ENCODE assay signal across 1 cellular context in genomic region chr5:131373265-131373664, GRCh38.
TF ChIP-seq lines count a peak whose summit lies in the region.

No MANE protein-coding gene starts in this region.

TF ChIP-seq in K562, 482 proteins besides CTCF, POLR2A, EP300 and RAD21 (continued from another document and continues in another):
- TF ChIP-seq CHD7 (IDR thresholded peaks at IDR 0.05; ENCODE audit: low read depth, low read length) (no peak), RBM39 (optimal IDR thresholded peaks at IDR 0.05; ENCODE audit: low read depth, low read length) (no peak), ZNF507 (tag; conservative IDR thresholded peaks at IDR 0.05) (no peak), MXI1 (IDR thresholded peaks at IDR 0.05; ENCODE audit: low read depth, low read length) (no peak), HDAC1 (IDR thresholded peaks at IDR 0.05) (peak in 1 of 2 experiments; percentile 44; a peak in 2 of 4 replicates), MEIS2 (IDR thresholded peaks at IDR 0.05; ENCODE audit: partially characterized antibody) (no peak), CREM (IDR thresholded peaks at IDR 0.05; ENCODE audit: low read depth) (0 out of 2 replicates have a peak, but pooled peaks have one; percentile 4), DMBX1 (CRISPR knock-in tag; IDR thresholded peaks at IDR 0.05; ENCODE audit: borderline replicate concordance) (peak; percentile 52; the same call in 1 of the 2 replicates), PRMT5 (CRISPR knock-in tag; IDR thresholded peaks at IDR 0.05) (no peak), HDAC3 (IDR thresholded peaks at IDR 0.05; ENCODE audit: borderline replicate concordance, partially characterized antibody) (no peak), EHMT2 (IDR thresholded peaks at IDR 0.05) (peak; percentile 69; the same call in 1 of the 2 replicates), ELF1 (tag; IDR thresholded peaks at IDR 0.05) (no peak), LEF1 (IDR thresholded peaks at IDR 0.05) (no peak; the same call in 1 of the 2 replicates), LARP7 (IDR thresholded peaks at IDR 0.05) (no peak), ELF2 (CRISPR knock-in tag; IDR thresholded peaks at IDR 0.05) (no peak), NEUROD1 (IDR thresholded peaks at IDR 0.05; ENCODE audit: borderline replicate concordance, low read depth, low read length, partially characterized antibody) (peak; percentile 49), ZNF766 (CRISPR knock-in tag; conservative IDR thresholded peaks at IDR 0.05) (no peak), ZNF699 (CRISPR knock-in tag; IDR thresholded peaks at IDR 0.05; ENCODE audit: insufficient replicate concordance) (no peak), ZKSCAN3 (CRISPR knock-in tag; IDR thresholded peaks at IDR 0.05) (no peak), MTA2 (IDR thresholded peaks at IDR 0.05; ENCODE audit: low read depth) (peak; percentile 38; the same call in 1 of the 2 replicates), MAFG (tag; conservative IDR thresholded peaks at IDR 0.05) (no peak), FOXP1 (CRISPR knock-in tag; IDR thresholded peaks at IDR 0.05) (no peak), NCOR1 (IDR thresholded peaks at IDR 0.05) (peak; percentile 78), RCOR1 (IDR thresholded peaks at IDR 0.05; ENCODE audit: borderline replicate concordance in 1 of 2, low read depth in 2 of 2, low read length in 2 of 2) (peak in 1 of 2 experiments; percentile 74; a peak in 3 of 4 replicates), CBFA2T3 (IDR thresholded peaks at IDR 0.05) (peak; percentile 92), TCF3 (CRISPR knock-in tag; IDR thresholded peaks at IDR 0.05) (peak; percentile 93), NFIC (IDR thresholded peaks at IDR 0.05) (peak; percentile 30; the same call in 1 of the 2 replicates), DPF2 (IDR thresholded peaks at IDR 0.05) (peak; percentile 86), JUND (IDR thresholded peaks at IDR 0.05; ENCODE audit: borderline replicate concordance, low read depth, low read length) (peak; percentile 65; the same call in 1 of the 2 replicates), JUND (tag; IDR thresholded peaks at IDR 0.05; ENCODE audit: borderline replicate concordance, low read depth, low read length) (peak; percentile 73; the same call in 1 of the 3 replicates), KDM4B (IDR thresholded peaks at IDR 0.05; ENCODE audit: borderline replicate concordance in 2 of 2, low read depth in 1 of 2) (no peak), PTTG1 (tag; IDR thresholded peaks at IDR 0.05; ENCODE audit: low read depth) (no peak), SRSF1 (IDR thresholded peaks at IDR 0.05; ENCODE audit: low read depth, low read length) (no peak), TEAD1 (CRISPR knock-in tag; IDR thresholded peaks at IDR 0.05) (0 out of 4 replicates have a peak, but pooled peaks of 1 of the 2 experiments have one; percentile 43), HNRNPK (IDR thresholded peaks at IDR 0.05; ENCODE audit: low read depth, low read length, poor library complexity, severe bottlenecking) (no peak), TEAD4 (IDR thresholded peaks at IDR 0.05; ENCODE audit: low read length) (peak; percentile 94), TEAD4 (CRISPR knock-in tag; IDR thresholded peaks at IDR 0.05; ENCODE audit: borderline replicate concordance) (no peak), PRPF4 (IDR thresholded peaks at IDR 0.05; ENCODE audit: insufficient read depth, low read depth, low read length, poor library complexity, severe bottlenecking) (no peak), KLF13 (tag; IDR thresholded peaks at IDR 0.05; ENCODE audit: borderline replicate concordance, low read depth) (no peak), KLF16 (IDR thresholded peaks at IDR 0.05) (peak; percentile 73; the same call in 1 of the 2 replicates), TAL1 (IDR thresholded peaks at IDR 0.05) (peak; percentile 83)
- TF ChIP-seq, protein P1, sequence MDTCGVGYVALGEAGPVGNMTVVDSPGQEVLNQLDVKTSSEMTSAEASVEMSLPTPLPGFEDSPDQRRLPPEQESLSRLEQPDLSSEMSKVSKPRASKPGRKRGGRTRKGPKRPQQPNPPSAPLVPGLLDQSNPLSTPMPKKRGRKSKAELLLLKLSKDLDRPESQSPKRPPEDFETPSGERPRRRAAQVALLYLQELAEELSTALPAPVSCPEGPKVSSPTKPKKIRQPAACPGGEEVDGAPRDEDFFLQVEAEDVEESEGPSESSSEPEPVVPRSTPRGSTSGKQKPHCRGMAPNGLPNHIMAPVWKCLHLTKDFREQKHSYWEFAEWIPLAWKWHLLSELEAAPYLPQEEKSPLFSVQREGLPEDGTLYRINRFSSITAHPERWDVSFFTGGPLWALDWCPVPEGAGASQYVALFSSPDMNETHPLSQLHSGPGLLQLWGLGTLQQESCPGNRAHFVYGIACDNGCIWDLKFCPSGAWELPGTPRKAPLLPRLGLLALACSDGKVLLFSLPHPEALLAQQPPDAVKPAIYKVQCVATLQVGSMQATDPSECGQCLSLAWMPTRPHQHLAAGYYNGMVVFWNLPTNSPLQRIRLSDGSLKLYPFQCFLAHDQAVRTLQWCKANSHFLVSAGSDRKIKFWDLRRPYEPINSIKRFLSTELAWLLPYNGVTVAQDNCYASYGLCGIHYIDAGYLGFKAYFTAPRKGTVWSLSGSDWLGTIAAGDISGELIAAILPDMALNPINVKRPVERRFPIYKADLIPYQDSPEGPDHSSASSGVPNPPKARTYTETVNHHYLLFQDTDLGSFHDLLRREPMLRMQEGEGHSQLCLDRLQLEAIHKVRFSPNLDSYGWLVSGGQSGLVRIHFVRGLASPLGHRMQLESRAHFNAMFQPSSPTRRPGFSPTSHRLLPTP (IDR thresholded peaks at IDR 0.05; ENCODE audit: borderline replicate concordance, extremely low read depth, insufficient read length) = no peak
- TF ChIP-seq, protein P2, sequence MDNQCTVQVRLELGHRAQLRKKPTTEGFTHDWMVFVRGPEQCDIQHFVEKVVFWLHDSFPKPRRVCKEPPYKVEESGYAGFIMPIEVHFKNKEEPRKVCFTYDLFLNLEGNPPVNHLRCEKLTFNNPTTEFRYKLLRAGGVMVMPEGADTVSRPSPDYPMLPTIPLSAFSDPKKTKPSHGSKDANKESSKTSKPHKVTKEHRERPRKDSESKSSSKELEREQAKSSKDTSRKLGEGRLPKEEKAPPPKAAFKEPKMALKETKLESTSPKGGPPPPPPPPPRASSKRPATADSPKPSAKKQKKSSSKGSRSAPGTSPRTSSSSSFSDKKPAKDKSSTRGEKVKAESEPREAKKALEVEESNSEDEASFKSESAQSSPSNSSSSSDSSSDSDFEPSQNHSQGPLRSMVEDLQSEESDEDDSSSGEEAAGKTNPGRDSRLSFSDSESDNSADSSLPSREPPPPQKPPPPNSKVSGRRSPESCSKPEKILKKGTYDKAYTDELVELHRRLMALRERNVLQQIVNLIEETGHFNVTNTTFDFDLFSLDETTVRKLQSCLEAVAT (IDR thresholded peaks at IDR 0.05) = peak in 1 of 2 experiments; percentile 72; a peak in 2 of 4 replicates
- TF ChIP-seq, protein P3, sequence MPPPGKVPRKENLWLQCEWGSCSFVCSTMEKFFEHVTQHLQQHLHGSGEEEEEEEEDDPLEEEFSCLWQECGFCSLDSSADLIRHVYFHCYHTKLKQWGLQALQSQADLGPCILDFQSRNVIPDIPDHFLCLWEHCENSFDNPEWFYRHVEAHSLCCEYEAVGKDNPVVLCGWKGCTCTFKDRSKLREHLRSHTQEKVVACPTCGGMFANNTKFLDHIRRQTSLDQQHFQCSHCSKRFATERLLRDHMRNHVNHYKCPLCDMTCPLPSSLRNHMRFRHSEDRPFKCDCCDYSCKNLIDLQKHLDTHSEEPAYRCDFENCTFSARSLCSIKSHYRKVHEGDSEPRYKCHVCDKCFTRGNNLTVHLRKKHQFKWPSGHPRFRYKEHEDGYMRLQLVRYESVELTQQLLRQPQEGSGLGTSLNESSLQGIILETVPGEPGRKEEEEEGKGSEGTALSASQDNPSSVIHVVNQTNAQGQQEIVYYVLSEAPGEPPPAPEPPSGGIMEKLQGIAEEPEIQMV (tag; conservative IDR thresholded peaks at IDR 0.05; ENCODE audit: low read depth) = no peak
